18 cellular contexts compared by ENCODE assay signal in the genomic region with DNA sequence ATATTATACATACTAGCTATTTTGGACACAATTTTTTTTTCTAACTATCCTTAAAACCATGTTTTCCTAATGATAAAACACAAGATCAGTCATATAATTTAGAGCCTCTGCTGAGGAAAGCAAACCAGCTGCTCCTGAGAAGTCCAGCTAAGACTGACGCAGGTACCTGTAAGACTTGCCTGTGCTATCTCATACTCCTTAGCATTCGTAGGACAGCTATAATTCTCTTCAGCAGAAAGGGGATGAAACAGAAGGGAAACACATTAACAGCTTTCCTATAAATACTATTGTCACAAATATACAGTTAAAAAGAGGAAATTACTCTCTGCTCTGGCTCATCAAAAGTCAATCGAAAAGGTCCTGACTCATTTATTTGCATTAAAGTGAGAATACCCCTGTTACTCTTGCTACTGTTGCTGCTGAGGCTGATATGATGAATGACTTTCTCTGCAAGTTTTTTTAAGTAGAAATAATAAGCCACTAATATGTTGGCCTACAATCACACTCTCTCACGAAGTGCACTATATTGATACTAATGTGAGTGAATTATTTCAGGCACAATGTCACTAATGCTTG.
DNase-seq lines count a peak whose midpoint lies in the region; ATAC-seq, FAIRE-seq and TF ChIP-seq lines count a peak whose summit lies in the region.
"Had no signal": no experiment of that assay in that cellular context is flagged by ENCODE, and none has a peak within 500 bp of the region (broad histone marks: within the 10 kb centered on the region; RNA-seq: fewer than 3 reads in every experiment).

No MANE protein-coding gene starts in this region.

- no peaks in the 10 kb centered on the region for H3K79me1 ChIP-seq in mesendoderm (ENCODE audit: low read length)

- H2BK5ac ChIP-seq in mesendoderm (ENCODE audit: low read length): no peak overlapping the region

- BruUV-seq in K562 (replicated peaks; lab: Mats Ljungman, UMichigan): no TSS peak

- no peak overlapping the region for H3K18ac ChIP-seq in mesendoderm (ENCODE audit: low read length)

- no peaks in the 10 kb centered on the region for H3K36me3 ChIP-seq in GM23338 (ENCODE audit: insufficient read depth)
- no peaks in the 10 kb centered on the region for H3K36me3 ChIP-seq in K562 (ENCODE audit: control insufficient read depth, insufficient read depth, low read length)
- H3K36me3 ChIP-seq in mesendoderm (ENCODE audit: control insufficient read depth, insufficient read depth, low read length): no peaks in the 10 kb centered on the region
- H3K36me3 ChIP-seq in smooth muscle cell (ENCODE audit: low read depth): no peaks in the 10 kb centered on the region

- CTCF ChIA-PET in K562 (lab: Yijun Ruan, JAX; ENCODE audit: low intra/inter-chr PET ratio): no interaction called here

- H3K27me3 ChIP-seq in GM23338 (ENCODE audit: insufficient read depth): no peaks in the 10 kb centered on the region
- H3K27me3 ChIP-seq in K562 (ENCODE audit: control insufficient read depth in 2 of 2, insufficient read depth in 2 of 2, low read length in 2 of 2): no peaks in the 10 kb centered on the region
- H3K27me3 ChIP-seq in mesendoderm (ENCODE audit: insufficient read depth, low read length, poor library complexity): no peaks in the 10 kb centered on the region
- H3K27me3 ChIP-seq in smooth muscle cell (ENCODE audit: low read depth): no peaks in the 10 kb centered on the region

- in situ Hi-C loops in K562 (cut with MboI): no loop called here

- WGBS in K562 (ENCODE audit: insufficient coverage, low coverage, missing lambda C conversion rate): 26% methylated on average over 4 of the region's 4 CpGs
- no CpG with 5 or more reads among the region's 4 CpGs for WGBS in mesendoderm (ENCODE audit: extremely low coverage, insufficient coverage, low lambda C conversion rate)
- WGBS in smooth muscle cell (ENCODE audit: low lambda C conversion rate): 64% methylated on average over 4 of the region's 4 CpGs

- no peak overlapping the region for H3K23ac ChIP-seq in mesendoderm (ENCODE audit: low read length)

- H2AFZ ChIP-seq in GM23338 (no peak overlapping the region), K562 (ENCODE audit: low read depth, low read length) (no peak overlapping the region), smooth muscle cell (ENCODE audit: low read depth) (no peak overlapping the region)

- TF ChIP-seq CTCF in GM23338 (conservative IDR thresholded peaks at IDR 0.05; ENCODE audit: low read depth in 2 of 2) (no peak), K562 (IDR thresholded peaks at IDR 0.05 in 2 of 3, conservative IDR thresholded peaks at IDR 0.05 in 1 of 3; ENCODE audit: insufficient read depth in 2 of 3, low read depth in 1 of 3, low read length in 3 of 3) (no peak), smooth muscle cell (IDR thresholded peaks at IDR 0.05; ENCODE audit: borderline replicate concordance, insufficient read depth, poor library complexity, severe bottlenecking) (no peak)

- H3K79me2 ChIP-seq in GM23338 (replicated peaks; ENCODE audit: insufficient read depth) (no peaks in the 10 kb centered on the region), K562 (ENCODE audit: control insufficient read depth, insufficient read depth, low read length) (no peaks in the 10 kb centered on the region), mesendoderm (ENCODE audit: control insufficient read depth, insufficient read depth, low read length) (no peaks in the 10 kb centered on the region), smooth muscle cell (ENCODE audit: low read depth) (no peaks in the 10 kb centered on the region)

- H3K4me1 ChIP-seq in GM23338 (ENCODE audit: insufficient read depth) (peaks cover 67% of the 10 kb centered on the region), K562 (replicated peaks in 1 of 2; ENCODE audit: control insufficient read depth in 2 of 2, insufficient read depth in 2 of 2, low read length in 2 of 2) (no peaks in the 10 kb centered on the region; a peak in 1 of 5 replicates), mesendoderm (ENCODE audit: control insufficient read depth, low read depth, low read length) (no peaks in the 10 kb centered on the region), smooth muscle cell (ENCODE audit: low read depth) (no peaks in the 10 kb centered on the region)
- H3K4me1 ChIP-seq: Caco-2 had no signal

- no peak overlapping the region for H2BK120ac ChIP-seq in mesendoderm (ENCODE audit: low read depth, low read length)

- H3K9me3 Mint-ChIP-seq in GM23338: no peaks in the 10 kb centered on the region

- H3K4ac ChIP-seq in mesendoderm (ENCODE audit: low read depth, low read length): peak overlapping the region; percentile 70

- H4K8ac ChIP-seq in mesendoderm (ENCODE audit: low read depth, low read length): no peak overlapping the region

- ATAC-seq in GM23338 (peak; percentile 47; the same call in 2 of the 3 replicates), K562 (peak; percentile 79), GM18502 (IDR thresholded peaks at IDR 0.05; ENCODE audit: poor library complexity, unreplicated experiment) (no peak), HG03025 (IDR thresholded peaks at IDR 0.05; ENCODE audit: low FRiP score, unreplicated experiment) (no peak)
- ATAC-seq: T-cell had no signal

- FAIRE-seq in K562 (lab: Jason Lieb, UNC): no peak

- H4K20me1 ChIP-seq in GM23338 (replicated peaks; ENCODE audit: insufficient read depth) (no peaks in the 10 kb centered on the region), K562 (replicated peaks; ENCODE audit: control insufficient read depth, insufficient read depth, low read length) (no peaks in the 10 kb centered on the region), smooth muscle cell (ENCODE audit: low read depth) (no peaks in the 10 kb centered on the region)

- 0 out of 2 replicates have a peak overlapping the region, but pooled peaks have one; percentile 3 for H3K4me2 ChIP-seq in GM23338
- H3K4me2 ChIP-seq in K562 (ENCODE audit: insufficient read depth, low read length): no peak overlapping the region
- H3K4me2 ChIP-seq in mesendoderm (ENCODE audit: low read length): no peak overlapping the region
- no peak overlapping the region for H3K4me2 ChIP-seq in smooth muscle cell

- no peak overlapping the region for H3K9ac ChIP-seq in K562 (ENCODE audit: insufficient read depth in 1 of 2, low read depth in 2 of 2, low read length in 2 of 2)
- H3K9ac ChIP-seq in mesendoderm (ENCODE audit: low read length): no peak overlapping the region
- H3K9ac ChIP-seq in smooth muscle cell (ENCODE audit: low read depth): no peak overlapping the region

- H3K56ac ChIP-seq in mesendoderm (ENCODE audit: low read length): no peak overlapping the region

- no peaks in the 10 kb centered on the region for H3K9me2 ChIP-seq in GM23338 (ENCODE audit: insufficient read depth)

- H3F3A ChIP-seq in GM23338 (replicated peaks; ENCODE audit: low read depth): no peaks in the 10 kb centered on the region
- H3F3A ChIP-seq in smooth muscle cell (ENCODE audit: low read depth): no peaks in the 10 kb centered on the region

- DNase-seq in GM23338 (ENCODE audit: low spot score) (peak; percentile 16), NCI-H460 (ENCODE audit: extremely low read depth, low read depth) (peak; percentile 14), K562 (ENCODE audit: extremely low read depth in 1 of 4, low spot score in 3 of 4) (no peak), mesendoderm (no peak), smooth muscle cell (lab: John Stamatoyannopoulos, UW; ENCODE audit: unreplicated experiment) (no peak)
- DNase-seq: Caco-2; CD4-positive, CD25-positive, alpha-beta regulatory T cell; DMS53; Karpas-422; MM.1S; NCI-H1105; NCI-H1694 treated with DMSO at 0.1 percent for 48 hours; NCI-H69; NK-92 treated with Interleukin-12 subunit alpha and Interleukin-12 subunit beta, amount 100 ng/mL, for 24 hours; T-cell had no signal

- no peaks in the 10 kb centered on the region for H3K36me3 Mint-ChIP-seq in GM23338 (ENCODE audit: low read depth)
- H3K36me3 Mint-ChIP-seq: CD4-positive, CD25-positive, alpha-beta regulatory T cell; T-cell had no signal

- H3K27ac Mint-ChIP-seq in GM23338: peak overlapping the region; percentile 94
- H3K27ac Mint-ChIP-seq: B cell; CD4-positive, CD25-positive, alpha-beta regulatory T cell; T-cell had no signal

- H3K4me3 ChIP-seq in GM23338 (no peak overlapping the region), K562 (no peak overlapping the region), mesendoderm (ENCODE audit: low read length) (no peak overlapping the region), smooth muscle cell (no peak overlapping the region)

- peaks cover 2% of the 10 kb centered on the region for H3K27me3 Mint-ChIP-seq in GM23338 (ENCODE audit: insufficient read depth, low read depth, poor library complexity)
- H3K27me3 Mint-ChIP-seq: B cell; CD4-positive, CD25-positive, alpha-beta regulatory T cell; T-cell had no signal

- H3K4me3 Mint-ChIP-seq in GM23338: no peak overlapping the region
- H3K4me3 Mint-ChIP-seq: B cell; CD4-positive, CD25-positive, alpha-beta regulatory T cell; T-cell had no signal

- TF ChIP-seq EP300 in K562 (IDR thresholded peaks at IDR 0.05; ENCODE audit: low read length): no peak

- TF ChIP-seq POLR2A in K562 (conservative IDR thresholded peaks at IDR 0.05): no peak

- intact Hi-C loops in K562 (cut with micrococcal nuclease): no loop called here

- no peaks in the 10 kb centered on the region for H3K9me1 ChIP-seq in K562 (ENCODE audit: control insufficient read depth, insufficient read depth, low read length)

- no peak overlapping the region for H2AK5ac ChIP-seq in mesendoderm (ENCODE audit: low read length)

- TF ChIP-seq RAD21 in K562 (CRISPR knock-in tag; conservative IDR thresholded peaks at IDR 0.05 in 1 of 2, IDR thresholded peaks at IDR 0.05 in 1 of 2): no peak

- H3K9me3 ChIP-seq in K562 (replicated peaks; ENCODE audit: control insufficient read depth, insufficient read depth, low read depth, low read length) (no peaks in the 10 kb centered on the region), smooth muscle cell (replicated peaks; ENCODE audit: low read depth) (no peaks in the 10 kb centered on the region)
- H3K9me3 ChIP-seq: Caco-2 had no signal

- POLR2A ChIA-PET in K562 (lab: Yijun Ruan, JAX): no interaction called here

- no peak overlapping the region for H4K5ac ChIP-seq in mesendoderm (ENCODE audit: low read length)

- H3K4me1 Mint-ChIP-seq in GM23338: peaks cover 49% of the 10 kb centered on the region
- H3K4me1 Mint-ChIP-seq: B cell; CD4-positive, CD25-positive, alpha-beta regulatory T cell; T-cell had no signal

- H2BK15ac ChIP-seq in mesendoderm (replicated peaks; ENCODE audit: low read depth): peak overlapping the region; percentile 36

- peak overlapping the region; percentile 21 for H3K27ac ChIP-seq in GM23338 (ENCODE audit: low read depth)
- no peak overlapping the region for H3K27ac ChIP-seq in K562 (ENCODE audit: extremely low read depth, low read depth, low read length)
- H3K27ac ChIP-seq in mesendoderm (ENCODE audit: low read depth, low read length): no peak overlapping the region
- no peak overlapping the region for H3K27ac ChIP-seq in smooth muscle cell (ENCODE audit: low read depth)

TF ChIP-seq in GM23338, 12 proteins besides CTCF, POLR2A, EP300 and RAD21 (continues in another document):
- TF ChIP-seq ZNF114 (CRISPR knock-in tag; IDR thresholded peaks at IDR 0.05): no peak

TF ChIP-seq in K562, 482 proteins besides CTCF, POLR2A, EP300 and RAD21:
- TF ChIP-seq L3MBTL2 (IDR thresholded peaks at IDR 0.05): no peak
- no peak for TF ChIP-seq ZFX (CRISPR knock-in tag; IDR thresholded peaks at IDR 0.05)
- TF ChIP-seq DMBX1 (CRISPR knock-in tag; IDR thresholded peaks at IDR 0.05; ENCODE audit: borderline replicate concordance): no peak
- peak; percentile 12 for TF ChIP-seq MEIS2 (IDR thresholded peaks at IDR 0.05; ENCODE audit: partially characterized antibody)

Comparison
In these comparisons a context has a peak if more than half of its experiments do, and no peak if none do; other contexts are left out.
1. ATAC-seq: peak in GM23338 (single experiment) and K562 (single experiment); none in GM18502 (single experiment) and HG03025 (single experiment).
2. DNase-seq: peak in GM23338 (single experiment) and NCI-H460 (single experiment); none in K562 (0 of 4), mesendoderm (single experiment) and smooth muscle cell (single experiment).